1 cellular context compared by ENCODE assay signal in genomic region chr6:32968770-32969684, GRCh38.
TF ChIP-seq lines count a peak whose summit lies in the region.

No MANE protein-coding gene starts in this region.

TF ChIP-seq in K562, 482 proteins besides CTCF, POLR2A, EP300 and RAD21 (continued from another document and continues in another):
- peak; percentile 4; the same call in 1 of the 2 replicates for TF ChIP-seq ZNF175 (CRISPR knock-in tag; IDR thresholded peaks at IDR 0.05; ENCODE audit: low read depth)
- TF ChIP-seq LARP7 (IDR thresholded peaks at IDR 0.05): no peak
- no peak for TF ChIP-seq RHOXF2B (CRISPR knock-in tag; conservative IDR thresholded peaks at IDR 0.05)
- no peak for TF ChIP-seq MEF2A (IDR thresholded peaks at IDR 0.05; ENCODE audit: control insufficient read depth, low read depth, low read length)
- no peak for TF ChIP-seq ESRRB (CRISPR knock-in tag; IDR thresholded peaks at IDR 0.05; ENCODE audit: borderline replicate concordance)
- TF ChIP-seq GTF2A2 (tag; IDR thresholded peaks at IDR 0.05): peak; percentile 58; the same call in 1 of the 2 replicates
- TF ChIP-seq CGGBP1 (CRISPR knock-in tag; IDR thresholded peaks at IDR 0.05): no peak
- TF ChIP-seq KLF13 (tag; IDR thresholded peaks at IDR 0.05; ENCODE audit: borderline replicate concordance, low read depth): peak; percentile 68; the same call in 1 of the 2 replicates
- TF ChIP-seq, protein P1, sequence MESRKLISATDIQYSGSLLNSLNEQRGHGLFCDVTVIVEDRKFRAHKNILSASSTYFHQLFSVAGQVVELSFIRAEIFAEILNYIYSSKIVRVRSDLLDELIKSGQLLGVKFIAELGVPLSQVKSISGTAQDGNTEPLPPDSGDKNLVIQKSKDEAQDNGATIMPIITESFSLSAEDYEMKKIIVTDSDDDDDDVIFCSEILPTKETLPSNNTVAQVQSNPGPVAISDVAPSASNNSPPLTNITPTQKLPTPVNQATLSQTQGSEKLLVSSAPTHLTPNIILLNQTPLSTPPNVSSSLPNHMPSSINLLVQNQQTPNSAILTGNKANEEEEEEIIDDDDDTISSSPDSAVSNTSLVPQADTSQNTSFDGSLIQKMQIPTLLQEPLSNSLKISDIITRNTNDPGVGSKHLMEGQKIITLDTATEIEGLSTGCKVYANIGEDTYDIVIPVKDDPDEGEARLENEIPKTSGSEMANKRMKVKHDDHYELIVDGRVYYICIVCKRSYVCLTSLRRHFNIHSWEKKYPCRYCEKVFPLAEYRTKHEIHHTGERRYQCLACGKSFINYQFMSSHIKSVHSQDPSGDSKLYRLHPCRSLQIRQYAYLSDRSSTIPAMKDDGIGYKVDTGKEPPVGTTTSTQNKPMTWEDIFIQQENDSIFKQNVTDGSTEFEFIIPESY (CRISPR knock-in tag; IDR thresholded peaks at IDR 0.05): no peak
- peak; percentile 52 for TF ChIP-seq ATF3 (IDR thresholded peaks at IDR 0.05)
- TF ChIP-seq ATF3 (CRISPR knock-in tag; conservative IDR thresholded peaks at IDR 0.05): no peak; the same call in 1 of the 2 replicates
- TF ChIP-seq, protein P2, sequence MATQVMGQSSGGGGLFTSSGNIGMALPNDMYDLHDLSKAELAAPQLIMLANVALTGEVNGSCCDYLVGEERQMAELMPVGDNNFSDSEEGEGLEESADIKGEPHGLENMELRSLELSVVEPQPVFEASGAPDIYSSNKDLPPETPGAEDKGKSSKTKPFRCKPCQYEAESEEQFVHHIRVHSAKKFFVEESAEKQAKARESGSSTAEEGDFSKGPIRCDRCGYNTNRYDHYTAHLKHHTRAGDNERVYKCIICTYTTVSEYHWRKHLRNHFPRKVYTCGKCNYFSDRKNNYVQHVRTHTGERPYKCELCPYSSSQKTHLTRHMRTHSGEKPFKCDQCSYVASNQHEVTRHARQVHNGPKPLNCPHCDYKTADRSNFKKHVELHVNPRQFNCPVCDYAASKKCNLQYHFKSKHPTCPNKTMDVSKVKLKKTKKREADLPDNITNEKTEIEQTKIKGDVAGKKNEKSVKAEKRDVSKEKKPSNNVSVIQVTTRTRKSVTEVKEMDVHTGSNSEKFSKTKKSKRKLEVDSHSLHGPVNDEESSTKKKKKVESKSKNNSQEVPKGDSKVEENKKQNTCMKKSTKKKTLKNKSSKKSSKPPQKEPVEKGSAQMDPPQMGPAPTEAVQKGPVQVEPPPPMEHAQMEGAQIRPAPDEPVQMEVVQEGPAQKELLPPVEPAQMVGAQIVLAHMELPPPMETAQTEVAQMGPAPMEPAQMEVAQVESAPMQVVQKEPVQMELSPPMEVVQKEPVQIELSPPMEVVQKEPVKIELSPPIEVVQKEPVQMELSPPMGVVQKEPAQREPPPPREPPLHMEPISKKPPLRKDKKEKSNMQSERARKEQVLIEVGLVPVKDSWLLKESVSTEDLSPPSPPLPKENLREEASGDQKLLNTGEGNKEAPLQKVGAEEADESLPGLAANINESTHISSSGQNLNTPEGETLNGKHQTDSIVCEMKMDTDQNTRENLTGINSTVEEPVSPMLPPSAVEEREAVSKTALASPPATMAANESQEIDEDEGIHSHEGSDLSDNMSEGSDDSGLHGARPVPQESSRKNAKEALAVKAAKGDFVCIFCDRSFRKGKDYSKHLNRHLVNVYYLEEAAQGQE (CRISPR knock-in tag; IDR thresholded peaks at IDR 0.05; ENCODE audit: low read depth): peak; percentile 31; the same call in 1 of the 2 replicates
- TF ChIP-seq TEAD4 (IDR thresholded peaks at IDR 0.05; ENCODE audit: low read length): no peak; the same call in 1 of the 2 replicates
- TF ChIP-seq TEAD4 (CRISPR knock-in tag; IDR thresholded peaks at IDR 0.05; ENCODE audit: borderline replicate concordance): peak; percentile 81; the same call in 1 of the 2 replicates
- TF ChIP-seq YY1 (IDR thresholded peaks at IDR 0.05; ENCODE audit: borderline replicate concordance in 1 of 3, control insufficient read depth in 1 of 3, extremely low read depth in 1 of 3, insufficient read depth in 3 of 3, insufficient read length in 1 of 3, insufficient replicate concordance in 2 of 3, low read depth in 1 of 3, low read length in 2 of 3): peak; percentile 10 to 72 (median 32)
- TF ChIP-seq CEBPB (tag; IDR thresholded peaks at IDR 0.05): no peak
- TF ChIP-seq ZBTB7A (IDR thresholded peaks at IDR 0.05; ENCODE audit: borderline replicate concordance, control insufficient read depth, low read depth, low read length): peak; percentile 99
- no peak for TF ChIP-seq SRF (CRISPR knock-in tag; IDR thresholded peaks at IDR 0.05)
- peak; percentile 27; the same call in 1 of the 2 replicates for TF ChIP-seq NR2C2 (CRISPR knock-in tag; IDR thresholded peaks at IDR 0.05)
- no peak for TF ChIP-seq NR2C2 (tag; IDR thresholded peaks at IDR 0.05)
- no peak for TF ChIP-seq ATF7 (IDR thresholded peaks at IDR 0.05)
- no peak for TF ChIP-seq SMARCB1 (IDR thresholded peaks at IDR 0.05; ENCODE audit: insufficient read length, low read depth)
- peak; percentile 60 for TF ChIP-seq SP1 (CRISPR knock-in tag; IDR thresholded peaks at IDR 0.05)
- TF ChIP-seq ZSCAN32 (CRISPR knock-in tag; IDR thresholded peaks at IDR 0.05): no peak
- peak; percentile 55; the same call in 1 of the 2 replicates for TF ChIP-seq CHD2 (IDR thresholded peaks at IDR 0.05; ENCODE audit: low read depth, low read length)
- peak; percentile 73 for TF ChIP-seq MAZ (CRISPR knock-in tag; conservative IDR thresholded peaks at IDR 0.05 in 1 of 2, IDR thresholded peaks at IDR 0.05 in 1 of 2)
- 0 out of 2 replicates have a peak, but pooled peaks have one; percentile 33 for TF ChIP-seq HEY1 (CRISPR knock-in tag; IDR thresholded peaks at IDR 0.05; ENCODE audit: borderline replicate concordance)
- no peak for TF ChIP-seq ZNF436 (CRISPR knock-in tag; IDR thresholded peaks at IDR 0.05)
- TF ChIP-seq PHF21A (IDR thresholded peaks at IDR 0.05; ENCODE audit: borderline replicate concordance, low read depth): no peak
- TF ChIP-seq, protein P3, sequence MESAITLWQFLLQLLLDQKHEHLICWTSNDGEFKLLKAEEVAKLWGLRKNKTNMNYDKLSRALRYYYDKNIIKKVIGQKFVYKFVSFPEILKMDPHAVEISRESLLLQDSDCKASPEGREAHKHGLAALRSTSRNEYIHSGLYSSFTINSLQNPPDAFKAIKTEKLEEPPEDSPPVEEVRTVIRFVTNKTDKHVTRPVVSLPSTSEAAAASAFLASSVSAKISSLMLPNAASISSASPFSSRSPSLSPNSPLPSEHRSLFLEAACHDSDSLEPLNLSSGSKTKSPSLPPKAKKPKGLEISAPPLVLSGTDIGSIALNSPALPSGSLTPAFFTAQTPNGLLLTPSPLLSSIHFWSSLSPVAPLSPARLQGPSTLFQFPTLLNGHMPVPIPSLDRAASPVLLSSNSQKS (CRISPR knock-in tag; IDR thresholded peaks at IDR 0.05): no peak
- TF ChIP-seq SRSF3 (IDR thresholded peaks at IDR 0.05; ENCODE audit: insufficient read depth, low read length): peak; percentile 97
- TF ChIP-seq RFX5 (IDR thresholded peaks at IDR 0.05; ENCODE audit: low read depth, low read length): no peak
- no peak for TF ChIP-seq SRSF9 (IDR thresholded peaks at IDR 0.05; ENCODE audit: borderline replicate concordance, low read depth, low read length)
- TF ChIP-seq, protein P4, sequence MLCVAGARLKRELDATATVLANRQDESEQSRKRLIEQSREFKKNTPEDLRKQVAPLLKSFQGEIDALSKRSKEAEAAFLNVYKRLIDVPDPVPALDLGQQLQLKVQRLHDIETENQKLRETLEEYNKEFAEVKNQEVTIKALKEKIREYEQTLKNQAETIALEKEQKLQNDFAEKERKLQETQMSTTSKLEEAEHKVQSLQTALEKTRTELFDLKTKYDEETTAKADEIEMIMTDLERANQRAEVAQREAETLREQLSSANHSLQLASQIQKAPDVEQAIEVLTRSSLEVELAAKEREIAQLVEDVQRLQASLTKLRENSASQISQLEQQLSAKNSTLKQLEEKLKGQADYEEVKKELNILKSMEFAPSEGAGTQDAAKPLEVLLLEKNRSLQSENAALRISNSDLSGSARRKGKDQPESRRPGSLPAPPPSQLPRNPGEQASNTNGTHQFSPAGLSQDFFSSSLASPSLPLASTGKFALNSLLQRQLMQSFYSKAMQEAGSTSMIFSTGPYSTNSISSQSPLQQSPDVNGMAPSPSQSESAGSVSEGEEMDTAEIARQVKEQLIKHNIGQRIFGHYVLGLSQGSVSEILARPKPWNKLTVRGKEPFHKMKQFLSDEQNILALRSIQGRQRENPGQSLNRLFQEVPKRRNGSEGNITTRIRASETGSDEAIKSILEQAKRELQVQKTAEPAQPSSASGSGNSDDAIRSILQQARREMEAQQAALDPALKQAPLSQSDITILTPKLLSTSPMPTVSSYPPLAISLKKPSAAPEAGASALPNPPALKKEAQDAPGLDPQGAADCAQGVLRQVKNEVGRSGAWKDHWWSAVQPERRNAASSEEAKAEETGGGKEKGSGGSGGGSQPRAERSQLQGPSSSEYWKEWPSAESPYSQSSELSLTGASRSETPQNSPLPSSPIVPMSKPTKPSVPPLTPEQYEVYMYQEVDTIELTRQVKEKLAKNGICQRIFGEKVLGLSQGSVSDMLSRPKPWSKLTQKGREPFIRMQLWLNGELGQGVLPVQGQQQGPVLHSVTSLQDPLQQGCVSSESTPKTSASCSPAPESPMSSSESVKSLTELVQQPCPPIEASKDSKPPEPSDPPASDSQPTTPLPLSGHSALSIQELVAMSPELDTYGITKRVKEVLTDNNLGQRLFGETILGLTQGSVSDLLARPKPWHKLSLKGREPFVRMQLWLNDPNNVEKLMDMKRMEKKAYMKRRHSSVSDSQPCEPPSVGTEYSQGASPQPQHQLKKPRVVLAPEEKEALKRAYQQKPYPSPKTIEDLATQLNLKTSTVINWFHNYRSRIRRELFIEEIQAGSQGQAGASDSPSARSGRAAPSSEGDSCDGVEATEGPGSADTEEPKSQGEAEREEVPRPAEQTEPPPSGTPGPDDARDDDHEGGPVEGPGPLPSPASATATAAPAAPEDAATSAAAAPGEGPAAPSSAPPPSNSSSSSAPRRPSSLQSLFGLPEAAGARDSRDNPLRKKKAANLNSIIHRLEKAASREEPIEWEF (CRISPR knock-in tag; IDR thresholded peaks at IDR 0.05): 0 out of 2 replicates have a peak, but pooled peaks have one; percentile 4
- peak; percentile 83 for TF ChIP-seq CREM (IDR thresholded peaks at IDR 0.05; ENCODE audit: low read depth)
- TF ChIP-seq FOXK1 (CRISPR knock-in tag; IDR thresholded peaks at IDR 0.05; ENCODE audit: borderline replicate concordance): 0 out of 2 replicates have a peak, but pooled peaks have one; percentile 12
- TF ChIP-seq ZNF511 (CRISPR knock-in tag; IDR thresholded peaks at IDR 0.05): peak; percentile 78; the same call in 1 of the 2 replicates
- 0 out of 4 replicates have a peak, but pooled peaks of 1 of the 2 experiments have one; percentile 13 for TF ChIP-seq ZMIZ1 (IDR thresholded peaks at IDR 0.05; ENCODE audit: low read depth in 2 of 2, low read length in 2 of 2)
- no peak for TF ChIP-seq SIX5 (IDR thresholded peaks at IDR 0.05; ENCODE audit: borderline replicate concordance in 1 of 2, insufficient read depth in 1 of 2, low read depth in 1 of 2, low read length in 2 of 2)
- TF ChIP-seq TAF1 (IDR thresholded peaks at IDR 0.05; ENCODE audit: control insufficient read depth, extremely low read depth, insufficient read depth, low read length, severe bottlenecking): peak; percentile 74
- TF ChIP-seq, protein P5, sequence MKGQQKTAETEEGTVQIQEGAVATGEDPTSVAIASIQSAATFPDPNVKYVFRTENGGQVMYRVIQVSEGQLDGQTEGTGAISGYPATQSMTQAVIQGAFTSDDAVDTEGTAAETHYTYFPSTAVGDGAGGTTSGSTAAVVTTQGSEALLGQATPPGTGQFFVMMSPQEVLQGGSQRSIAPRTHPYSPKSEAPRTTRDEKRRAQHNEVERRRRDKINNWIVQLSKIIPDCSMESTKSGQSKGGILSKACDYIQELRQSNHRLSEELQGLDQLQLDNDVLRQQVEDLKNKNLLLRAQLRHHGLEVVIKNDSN (CRISPR knock-in tag; IDR thresholded peaks at IDR 0.05): peak; percentile 88
- no peak for TF ChIP-seq KAT2B (IDR thresholded peaks at IDR 0.05; ENCODE audit: low read depth, low read length)
- peak; percentile 91 for TF ChIP-seq NFRKB (IDR thresholded peaks at IDR 0.05; ENCODE audit: low read depth)
